In the genomic region with DNA sequence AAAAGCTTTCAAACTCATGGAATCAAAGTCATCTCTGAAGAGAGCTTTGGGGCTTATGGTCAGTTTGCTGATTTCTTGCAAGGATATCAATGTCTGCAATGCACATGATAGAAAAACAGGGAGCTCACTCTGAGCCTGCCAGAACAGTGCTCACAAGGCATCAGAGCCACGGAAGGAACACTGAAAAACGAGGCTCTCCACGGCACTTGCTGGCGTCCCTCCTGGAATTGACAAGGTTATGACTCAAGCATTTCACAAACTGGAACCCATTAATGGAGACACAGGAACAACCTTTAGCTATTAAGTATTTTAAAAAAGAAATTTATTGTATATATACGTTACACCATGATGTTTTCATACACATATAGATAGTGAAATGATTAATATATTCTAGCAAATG, we compare ENCODE assay signal across 27 cellular contexts.
"Had no signal": no experiment of that assay in that cellular context is flagged by ENCODE, and none has a peak within 500 bp of the region (broad histone marks: within the 10 kb centered on the region; RNA-seq: fewer than 3 reads in every experiment).

No MANE protein-coding gene starts in this region.

- H3K27ac ChIP-seq: esophagus muscularis mucosa, gastroesophageal sphincter had no signal

- H3K4me1 ChIP-seq: esophagus muscularis mucosa, gastroesophageal sphincter had no signal

- H3K4me3 ChIP-seq: esophagus muscularis mucosa, gastroesophageal sphincter had no signal

- H3K27me3 ChIP-seq: esophagus muscularis mucosa, gastroesophageal sphincter had no signal

- ATAC-seq: activated CD4-positive, alpha-beta T cell treated with anti-CD3 and anti-CD28 coated beads for 36 hours; activated naive CD4-positive, alpha-beta T cell treated with anti-CD3 and anti-CD28 coated beads, Interleukin-2, amount 50 U/mL, for 72 hours; activated T-cell treated with anti-CD3 and anti-CD28 coated beads, Interleukin-2, amount 50 U/mL, for 72 hours; effector memory CD8-positive, alpha-beta T cell; gastroesophageal sphincter had no signal

- H3K9me3 ChIP-seq: esophagus muscularis mucosa had no signal

- H3K36me3 ChIP-seq: esophagus muscularis mucosa, gastroesophageal sphincter had no signal

- DNase-seq: activated CD4-positive, alpha-beta memory T cell treated with anti-CD3 and anti-CD28 coated beads, Interleukin-2, amount 10 ng/mL, durations not matched to agents 7 days and 5 days; activated CD4-positive, alpha-beta T cell treated with anti-CD3 and anti-CD28 coated beads for 36 hours; activated CD4-positive, alpha-beta T cell treated with anti-CD3 and anti-CD28 coated beads, Interleukin-2, amount 10 ng/mL, durations not matched to agents 24 days and 14 days; activated CD4-positive, CD25-positive, alpha-beta regulatory T cell; activated CD4-positive, CD25-positive, alpha-beta regulatory T cell treated with anti-CD3 and anti-CD28 coated beads, Interleukin-2, amount 50 U/mL, for 72 hours; activated CD8-positive, alpha-beta memory T cell treated with anti-CD3 and anti-CD28 coated beads, Interleukin-2, amount 50 U/mL, for 48 hours; activated gamma-delta T cell; activated naive CD4-positive, alpha-beta T cell; activated naive CD4-positive, alpha-beta T cell treated with anti-CD3 and anti-CD28 coated beads, Interleukin-2, amount 10 ng/mL, durations not matched to agents 7 days and 5 days; activated naive CD8-positive, alpha-beta T cell treated with anti-CD3 and anti-CD28 coated beads, Interleukin-2, amount 10 ng/mL, durations not matched to agents 7 days and 5 days; activated T-cell treated with anti-CD3 and anti-CD28 coated beads for 4 hours; activated T-cell treated with anti-CD3 and anti-CD28 coated beads, Interleukin-2, amount 50 U/mL, for 24 hours; activated T-cell treated with anti-CD3 and anti-CD28 coated beads, Interleukin-2, amount 50 U/mL, for 72 hours; amniotic stem cell; anterior cingulate cortex; caudate nucleus; cortex of kidney; dermis blood vessel endothelial cell; effector CD4-positive, alpha-beta T cell; effector memory CD8-positive, alpha-beta T cell; erythroblast; foreskin melanocyte; hippocampal formation; T-helper 2 cell had no signal
